In the genomic region with DNA sequence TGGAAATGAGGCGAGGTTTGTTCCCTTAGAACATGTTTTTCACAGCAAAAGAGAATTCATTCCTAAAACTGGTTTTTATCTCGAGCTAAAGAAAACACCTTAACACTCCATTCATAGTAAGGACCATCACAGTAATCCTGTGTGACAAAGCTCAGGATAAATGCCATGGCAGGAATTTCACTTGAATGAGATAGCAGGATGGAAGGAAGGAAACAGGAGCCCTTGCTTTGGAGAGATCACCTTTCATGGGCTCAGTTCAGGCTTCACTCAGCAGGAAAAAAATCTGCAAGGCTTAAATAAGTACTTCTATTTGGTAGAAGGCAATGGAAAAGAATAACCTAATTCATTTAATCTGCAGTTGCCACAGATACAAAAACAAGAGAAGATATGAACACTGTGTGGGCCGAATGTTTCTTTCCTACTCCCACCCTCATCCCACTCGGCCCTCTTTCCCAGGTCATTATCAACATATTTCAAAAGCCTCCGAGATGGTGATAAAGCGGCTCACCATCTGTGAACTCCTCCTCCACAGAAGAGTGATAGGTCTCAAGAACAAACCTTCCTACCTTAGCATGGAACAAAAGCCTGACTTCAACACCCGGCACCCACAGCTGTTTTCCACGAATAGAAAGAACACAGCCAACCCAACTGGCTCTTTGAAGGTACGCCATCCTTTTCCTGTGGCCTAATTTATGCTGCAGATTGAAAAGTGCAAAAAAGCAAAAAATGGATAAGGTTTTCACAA, we compare ENCODE assay signal across 12 cellular contexts. TPM values are rescaled to one million over a fixed set of nuclear protein-coding genes. Genes with fewer than 3 reads are reported as not detected.
DNase-seq lines count a peak whose midpoint lies in the region; TF ChIP-seq lines count a peak whose summit lies in the region.
"Had no signal": no experiment of that assay in that cellular context is flagged by ENCODE, and none has a peak within 500 bp of the region (broad histone marks: within the 10 kb centered on the region; RNA-seq: fewer than 3 reads in every experiment).

No MANE protein-coding gene starts in this region.

- H3K36me3 ChIP-seq in adrenal gland (replicated peaks in 1 of 2) = no peaks in the 10 kb centered on the region

- intact Hi-C loops in adrenal gland (cut with DNase I) = no loop called here

- WGBS in adrenal gland, 4 donors = 82 to 90% (median 87%) methylated on average over 9 of the region's 9 CpGs

- H3K36me3 Mint-ChIP-seq in chondrocyte (ENCODE audit: low read depth) = peaks cover 2% of the 10 kb centered on the region

- no peak overlapping the region for H3K27ac Mint-ChIP-seq in chondrocyte (ENCODE audit: unreplicated experiment)

- no peaks in the 10 kb centered on the region for H3K9me3 ChIP-seq in adrenal gland (replicated peaks in 1 of 3)

- peaks cover 20% of the 10 kb centered on the region for H3K4me1 Mint-ChIP-seq in chondrocyte (ENCODE audit: low read depth)

- H3K27me3 ChIP-seq in adrenal gland = no peaks in the 10 kb centered on the region

- no peak overlapping the region for H3K4me3 ChIP-seq in adrenal gland
- H3K4me3 ChIP-seq: SK-N-MC had no signal

- TF ChIP-seq CTCF in chondrocyte (IDR thresholded peaks at IDR 0.05) (no peak), adrenal gland (IDR thresholded peaks at IDR 0.05) (no peak)

- peak; percentile 51 for DNase-seq in activated naive CD4-positive, alpha-beta T cell treated with Interleukin-2 at 50 U/mL for 16 hours
- no peak for DNase-seq in activated naive CD4-positive, alpha-beta T cell (lab: John Stamatoyannopoulos, UW)
- DNase-seq in activated T-cell treated with anti-CD3 and anti-CD28 coated beads for 4 hours (peak; percentile 29), iPS-NIHi11 (ENCODE audit: low spot score) (peak; percentile 29), superior temporal gyrus (ENCODE audit: extremely low spot score) (peak; percentile 44), chondrocyte (ENCODE audit: low spot score) (no peak), adrenal gland (no peak), RKO (ENCODE audit: low spot score) (no peak)
- DNase-seq: left ventricle myocardium superior, NCI-H82 had no signal

- H3K4me3 Mint-ChIP-seq in chondrocyte (ENCODE audit: unreplicated experiment) = no peak overlapping the region

- no peak overlapping the region for H3K27ac ChIP-seq in adrenal gland
- H3K27ac ChIP-seq: parathyroid adenoma, SK-N-MC had no signal

- H3K9me3 Mint-ChIP-seq in chondrocyte (ENCODE audit: low read depth) = no peaks in the 10 kb centered on the region

- peaks cover 0 to 16% of the 10 kb centered on the region in 2 donors for H3K4me1 ChIP-seq in adrenal gland (replicated peaks in 1 of 2)

- TF ChIP-seq POLR2A in adrenal gland (IDR thresholded peaks at IDR 0.05) = no peak

- no peaks in the 10 kb centered on the region for H3K27me3 Mint-ChIP-seq in chondrocyte (ENCODE audit: low read depth)

RNA-seq across cellular contexts. Expression of gene BCL2, which starts 28.9 kb away (rescaled TPM):
- 4.2 to 8.6 TPM (median 8.4 TPM) in 3 replicates for total RNA-seq in chondrocyte
- 1 to 10 TPM in 7 of 8 donors, under 1 TPM in 1; 0.85 to 7.7 (median 4.0) TPM for total RNA-seq in adrenal gland
- polyA plus RNA-seq in adrenal gland = 1 to 10 TPM; 1.2 to 2.9 (median 1.5) TPM

Comparison
In these comparisons a context has a peak if more than half of its experiments do, and no peak if none do; other contexts are left out.
1. DNase-seq: peak in activated naive CD4-positive, alpha-beta T cell treated with Interleukin-2 at 50 U/mL for 16 hours (single experiment), activated T-cell treated with anti-CD3 and anti-CD28 coated beads for 4 hours (single experiment), iPS-NIHi11 (single experiment) and superior temporal gyrus (single experiment); none in activated naive CD4-positive, alpha-beta T cell (0 of 4), chondrocyte (single experiment), adrenal gland (0 of 7) and RKO (single experiment).